In genomic region chr16:70380919-70381603, GRCh38 we compare ENCODE assay signal across 8 cellular contexts. TPM values are rescaled to one million over a fixed set of nuclear protein-coding genes. Genes with fewer than 3 reads are reported as not detected.
DNase-seq lines count a peak whose midpoint lies in the region; ATAC-seq and TF ChIP-seq lines count a peak whose summit lies in the region.

No MANE protein-coding gene starts in this region.

- H3K9me3 Mint-ChIP-seq in nephron progenitor cell = no peaks in the 10 kb centered on the region
- no peaks in the 10 kb centered on the region for H3K9me3 Mint-ChIP-seq in stimulated activated naive CD8-positive, alpha-beta T cell treated with anti-CD3 and anti-CD28 coated beads, Interleukin-15, amount 100 ng/mL, for 72 hours

- H3K4me2 ChIP-seq in GM23248 (ENCODE audit: unreplicated experiment) = peak overlapping the region; percentile 98

- ATAC-seq in stimulated activated naive CD8-positive, alpha-beta T cell treated with anti-CD3 and anti-CD28 coated beads, Interleukin-15, amount 100 ng/mL, for 72 hours = peak; percentile 92

- peak overlapping the region; percentile 94 for H3K27ac Mint-ChIP-seq in nephron progenitor cell
- peak overlapping the region; percentile 97 for H3K27ac Mint-ChIP-seq in stimulated activated naive CD8-positive, alpha-beta T cell treated with anti-CD3 and anti-CD28 coated beads, Interleukin-15, amount 100 ng/mL, for 72 hours

- peak overlapping the region; percentile 74 for H2AFZ ChIP-seq in GM23248

- TF ChIP-seq CTCF in LNCAP (IDR thresholded peaks at IDR 0.05) (peak; percentile 33; the same call in 1 of the 2 replicates), nephron progenitor cell (IDR thresholded peaks at IDR 0.05) (no peak)

- peaks cover 14% of the 10 kb centered on the region; the same call in 1 of the 2 replicates for H3F3A ChIP-seq in GM23248 (ENCODE audit: insufficient read depth)

- DNase-seq in EH (ENCODE audit: low read depth) = peak; percentile 98
- peak; percentile 99 for DNase-seq in GM23248
- peak; percentile 99 for DNase-seq in RPMI8226
- peak; percentile 94 for DNase-seq in activated effector memory CD4-positive, alpha-beta T cell treated with Interleukin-2 at 50 U/mL for 16 hours
- peak; percentile 97 for DNase-seq in fibroblast of the conjunctiva (ENCODE audit: low read depth)
- peak; percentile 94 for DNase-seq in nephron progenitor cell
- peak; percentile 94 to 98 for DNase-seq in stimulated activated naive CD8-positive, alpha-beta T cell treated with anti-CD3 and anti-CD28 coated beads, Interleukin-15, amount 100 ng/mL, for 72 hours

- H3K4me1 Mint-ChIP-seq in nephron progenitor cell = peaks cover 18% of the 10 kb centered on the region
- H3K4me1 Mint-ChIP-seq in stimulated activated naive CD8-positive, alpha-beta T cell treated with anti-CD3 and anti-CD28 coated beads, Interleukin-15, amount 100 ng/mL, for 72 hours = peaks cover 23% of the 10 kb centered on the region

- H3K27ac ChIP-seq in GM23248 = peak overlapping the region; percentile 78

- H3K4me1 ChIP-seq in GM23248 (ENCODE audit: insufficient read depth) = peaks cover 8% of the 10 kb centered on the region; the same call in 1 of the 2 replicates

- no peaks in the 10 kb centered on the region for H3K27me3 Mint-ChIP-seq in nephron progenitor cell (ENCODE audit: low read depth, poor library complexity)
- H3K27me3 Mint-ChIP-seq in stimulated activated naive CD8-positive, alpha-beta T cell treated with anti-CD3 and anti-CD28 coated beads, Interleukin-15, amount 100 ng/mL, for 72 hours = no peaks in the 10 kb centered on the region

- H3K4me3 ChIP-seq in GM23248 = peak overlapping the region; percentile 92

- H3K27me3 ChIP-seq in GM23248 (replicated peaks; ENCODE audit: insufficient read depth) = no peaks in the 10 kb centered on the region

- peaks cover 38% of the 10 kb centered on the region for H3K36me3 Mint-ChIP-seq in nephron progenitor cell (ENCODE audit: low read depth)

- peak overlapping the region; percentile 83 for H3K9ac ChIP-seq in GM23248

- 0 to 1% methylated on average over 35 to 43 of the region's 52 CpGs for WGBS in GM23248 (ENCODE audit: low coverage in 1 of 2, low lambda C conversion rate in 2 of 2, missing lambda C conversion rate in 2 of 2), 2 experiments

- peaks cover 25% of the 10 kb centered on the region for H3K79me2 ChIP-seq in GM23248 (ENCODE audit: insufficient read depth)

- H3K9me3 ChIP-seq in GM23248 (ENCODE audit: low read depth) = no peaks in the 10 kb centered on the region

- peaks cover 6% of the 10 kb centered on the region; the same call in 1 of the 2 replicates for H3K36me3 ChIP-seq in GM23248 (ENCODE audit: low read depth)

- H4K20me1 ChIP-seq in GM23248 (ENCODE audit: insufficient read depth) = no peaks in the 10 kb centered on the region

- in situ Hi-C loops in GM23248 (cut with MboI) = loop anchor here (25.0 kb wide), 1 partner anchor 381 kb away; no protein-coding TSS in a partner anchor

- H3K9me2 ChIP-seq in GM23248 (ENCODE audit: insufficient read depth) = no peaks in the 10 kb centered on the region

- H3K4me3 Mint-ChIP-seq in nephron progenitor cell = peak overlapping the region; percentile 94
- H3K4me3 Mint-ChIP-seq in stimulated activated naive CD8-positive, alpha-beta T cell treated with anti-CD3 and anti-CD28 coated beads, Interleukin-15, amount 100 ng/mL, for 72 hours = peak overlapping the region; percentile 92 to 98

RNA-seq across cellular contexts. Expression of gene DDX19A, which starts 34.4 kb away (rescaled TPM):
- total RNA-seq in GM23248 (2014; rRNA removed; shearing (Covaris generic)) = 43.3 and 43.9 TPM in 2 replicates
- polyA plus RNA-seq in GM23248 (2016; fragmentation: Nextera tagmentation; extraction: Ambion mirVana) = 36.0 and 36.9 TPM in 2 replicates

RNA-seq across cellular contexts. Expression of gene ST3GAL2, which starts 57.8 kb away (rescaled TPM):
- total RNA-seq in GM23248 (2014; rRNA removed; shearing (Covaris generic)) = 28.8 and 32.5 TPM in 2 replicates
- polyA plus RNA-seq in GM23248 (2016; fragmentation: Nextera tagmentation; extraction: Ambion mirVana) = 10.8 and 13.3 TPM in 2 replicates

Comparison
In these comparisons a context has a peak if more than half of its experiments do, and no peak if none do; other contexts are left out.
1. Peak in every context shown above with its lines: DNase-seq, ATAC-seq, H3K4me3 ChIP-seq and H3K27ac ChIP-seq.